8 cellular contexts compared by ENCODE assay signal in the genomic region with DNA sequence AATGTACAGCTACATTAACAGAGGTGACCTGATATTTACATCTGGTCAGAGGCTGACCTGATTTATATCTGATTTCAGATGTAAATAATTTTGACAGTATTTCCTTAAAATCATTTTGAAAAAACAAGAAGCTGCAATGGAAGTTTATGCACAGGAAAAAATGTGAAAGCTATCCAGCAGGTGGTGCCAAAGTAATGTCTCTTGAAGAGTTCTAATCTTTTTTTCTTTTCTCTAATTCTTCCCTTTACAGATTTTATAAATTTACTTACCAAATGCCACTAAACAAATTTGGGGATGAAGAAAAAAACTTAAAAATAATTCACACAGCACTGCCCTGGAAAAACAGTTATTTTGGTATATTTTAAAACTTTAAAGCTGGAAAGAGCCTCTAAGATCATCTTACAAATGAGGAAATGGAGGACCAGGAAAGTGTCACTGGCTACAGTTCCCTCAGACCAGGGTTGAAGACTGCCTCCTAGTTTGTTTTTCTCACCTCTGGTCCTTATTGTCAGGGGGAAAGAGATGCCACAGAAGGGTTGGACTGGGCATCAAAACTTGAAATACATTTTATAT. TPM values are rescaled to one million over a fixed set of nuclear protein-coding genes. Genes with fewer than 3 reads are reported as not detected.
DNase-seq lines count a peak whose midpoint lies in the region; ATAC-seq and TF ChIP-seq lines count a peak whose summit lies in the region.

No MANE protein-coding gene starts in this region.

- H3K4me3 ChIP-seq in Panc1 (ENCODE audit: low read depth in 2 of 2, low read length in 2 of 2) = no peak overlapping the region
- H3K4me3 ChIP-seq in mammary epithelial cell (replicated peaks in 1 of 3; ENCODE audit: insufficient read depth in 1 of 3, low read depth in 2 of 3, low read length in 3 of 3) = no peak overlapping the region

- no peak overlapping the region for H3K9ac ChIP-seq in mammary epithelial cell (ENCODE audit: insufficient read depth, low read length)

- H3K4me1 ChIP-seq in Panc1 (ENCODE audit: control insufficient read depth, insufficient read depth, low read length) (no peaks in the 10 kb centered on the region), mammary epithelial cell (ENCODE audit: insufficient read depth, low read length) (no peaks in the 10 kb centered on the region)

- intact Hi-C loops in Calu3 (cut with micrococcal nuclease; ENCODE audit: unreplicated experiment) (no loop called here), Panc1 (cut with micrococcal nuclease; ENCODE audit: unreplicated experiment) (loop anchor here (10.0 kb wide), 1 partner anchor 133 kb away; a partner anchor contains a TSS), mammary epithelial cell (cut with micrococcal nuclease) (loop anchor here (1.0 to 5.0 kb wide), 4 partner anchors 137 to 606 kb away; a partner anchor contains a TSS)

- peaks cover 7% of the 10 kb centered on the region for H3K9me3 Mint-ChIP-seq in Calu3 (ENCODE audit: low read depth, unreplicated experiment)

- no peak overlapping the region for H3K27ac ChIP-seq in Panc1 (ENCODE audit: low read length)
- H3K27ac ChIP-seq in mammary epithelial cell (ENCODE audit: insufficient read depth, low read depth, low read length) = no peak overlapping the region

- no peaks in the 10 kb centered on the region for H3K4me1 Mint-ChIP-seq in Calu3 (ENCODE audit: low read depth, unreplicated experiment)

- no peak overlapping the region for H3K27ac Mint-ChIP-seq in Calu3 (ENCODE audit: unreplicated experiment)

- peaks cover 6% of the 10 kb centered on the region for H3K36me3 Mint-ChIP-seq in Calu3 (ENCODE audit: insufficient read depth, unreplicated experiment)

- no peaks in the 10 kb centered on the region for H3K27me3 Mint-ChIP-seq in Calu3 (ENCODE audit: unreplicated experiment)

- CTCF ChIA-PET in Calu3 (lab: Charles Lee) (interaction anchor here (0.5 to 1.0 kb wide), 3 partner anchors 312 to 568 kb away, joined by 3 to 5 read pairs (median 4); a partner anchor contains a TSS), Panc1 (lab: Charles Lee) (interaction anchor here (0.9 kb wide), 2 partner anchors 138 to 312 kb away, joined by 4 read pairs; a partner anchor contains a TSS), mammary epithelial cell (lab: Charles Lee; ENCODE audit: low non-redundant PET) (interaction anchor here (0.6 kb wide), 1 partner anchor 227 kb away, joined by 3 read pairs; no protein-coding TSS in a partner anchor)

- H3K36me3 ChIP-seq in Panc1 (ENCODE audit: control insufficient read depth, insufficient read depth, low read length) = peaks cover 6% of the 10 kb centered on the region; the same call in 1 of the 2 replicates
- H3K36me3 ChIP-seq in mammary epithelial cell (ENCODE audit: insufficient read depth, low read length) = peaks cover 4% of the 10 kb centered on the region

- POLR2A ChIA-PET in Panc1 (lab: Charles Lee) = no interaction called here

- H3K4me3 Mint-ChIP-seq in Calu3 (ENCODE audit: low read depth, unreplicated experiment) = no peak overlapping the region

- H2AFZ ChIP-seq in mammary epithelial cell (ENCODE audit: low read depth, low read length) = no peak overlapping the region

- in situ Hi-C loops in Panc1 (cut with HindIII; ENCODE audit: low pct_unique_long_range_greater_than_20kb, low sequenced_read_pairs) (no loop called here), mammary epithelial cell (cut with MboI; ENCODE audit: low sequenced_read_pairs in 2 of 2) (no loop called here)

- no peaks in the 10 kb centered on the region for H4K20me1 ChIP-seq in mammary epithelial cell (ENCODE audit: insufficient read depth, low read length)

- dilution Hi-C loops in mammary epithelial cell (cut with HindIII; ENCODE audit: low sequenced_read_pairs) = no loop called here

- no peaks in the 10 kb centered on the region for H3K9me3 ChIP-seq in Panc1 (ENCODE audit: control insufficient read depth, insufficient read depth, low read depth, low read length)
- H3K9me3 ChIP-seq in mammary epithelial cell (replicated peaks; ENCODE audit: insufficient read depth, low read length) = no peaks in the 10 kb centered on the region

- H3K4me2 ChIP-seq in mammary epithelial cell (ENCODE audit: insufficient read depth, low read depth, low read length) = no peak overlapping the region

- ATAC-seq in Panc1 (no peak), GM18861 (IDR thresholded peaks at IDR 0.05; ENCODE audit: unreplicated experiment) (no peak)

- peak; percentile 27 for DNase-seq in Calu3
- DNase-seq in HPDE6-E6E7 (ENCODE audit: extremely low spot score) = peak; percentile 8
- DNase-seq in Panc1 (ENCODE audit: low read depth, low spot score) = no peak
- peak; percentile 7 for DNase-seq in mammary epithelial cell
- peak; percentile 69 to 80 for DNase-seq in lung microvascular endothelial cell (ENCODE audit: low read depth in 2 of 2)
- no peak for DNase-seq in NCI-H1048 (lab: John Stamatoyannopoulos, UW)
- DNase-seq in cortex of kidney (lab: John Stamatoyannopoulos, UW) = no peak

- TF ChIP-seq CTCF in Calu3 (IDR thresholded peaks at IDR 0.05; ENCODE audit: unreplicated experiment) (no peak), Panc1 (IDR thresholded peaks at IDR 0.05) (peak; percentile 72; the same call in 1 of the 2 replicates), mammary epithelial cell (conservative IDR thresholded peaks at IDR 0.05 in 1 of 2, IDR thresholded peaks at IDR 0.05 in 1 of 2; ENCODE audit: extremely low read depth in 1 of 2, insufficient read depth in 1 of 2, low read depth in 1 of 2, low read length in 2 of 2) (peak; percentile 40 to 59)

- H3K79me2 ChIP-seq in mammary epithelial cell (ENCODE audit: insufficient read depth, low read length) = no peaks in the 10 kb centered on the region

- BruUV-seq in Calu3 (replicated peaks; lab: Mats Ljungman, UMichigan) (no TSS peak), Panc1 (replicated peaks; lab: Mats Ljungman, UMichigan) (no TSS peak), mammary epithelial cell (replicated peaks; lab: Mats Ljungman, UMichigan) (no TSS peak)

- H3K27me3 ChIP-seq in Panc1 (ENCODE audit: control insufficient read depth, insufficient read depth, low read length) (no peaks in the 10 kb centered on the region), mammary epithelial cell (ENCODE audit: insufficient read depth, low read length) (no peaks in the 10 kb centered on the region)

RNA-seq across cellular contexts. Expression of a gene that starts 16.4 kb away (rescaled TPM):
- total RNA-seq in Calu3 (2022) = 0.27 and 0.73 TPM in 2 replicates
- 0.95 TPM for total RNA-seq in Panc1 (2021; ENCODE audit: unreplicated experiment)
- 0.50 TPM for polyA plus RNA-seq in Panc1 (2012; ENCODE audit: insufficient read length)
- 1 to 10 TPM in 1 of 2 donors, under 1 TPM in 1; 0.21 to 1.5 TPM for total RNA-seq in mammary epithelial cell
- 0.18 TPM for polyA plus RNA-seq in mammary epithelial cell
- not detected for polyA minus RNA-seq in mammary epithelial cell
- total RNA-seq in lung microvascular endothelial cell = 0.87 and 2.2 TPM in 2 replicates

Comparison
In these comparisons a context has a peak if more than half of its experiments do, and no peak if none do; other contexts are left out.
1. DNase-seq: peak in Calu3 (single experiment), HPDE6-E6E7 (single experiment), mammary epithelial cell (single experiment) and lung microvascular endothelial cell (2 of 2); none in Panc1 (single experiment), NCI-H1048 (single experiment) and cortex of kidney (single experiment).